1 cellular context compared by ENCODE assay signal in genomic region chr3:38453914-38454178, GRCh38.
TF ChIP-seq lines count a peak whose summit lies in the region.

No MANE protein-coding gene starts in this region.

TF ChIP-seq in GM12878, 131 proteins besides CTCF, POLR2A, EP300 and RAD21:
- TF ChIP-seq CHD1 (IDR thresholded peaks at IDR 0.05; ENCODE audit: low read depth, low read length) = no peak
- TF ChIP-seq LARP7 (IDR thresholded peaks at IDR 0.05) = no peak
- TF ChIP-seq NKRF (conservative IDR thresholded peaks at IDR 0.05) = no peak
- TF ChIP-seq TARDBP (IDR thresholded peaks at IDR 0.05; ENCODE audit: borderline replicate concordance) = no peak
- no peak for TF ChIP-seq ETV6 (conservative IDR thresholded peaks at IDR 0.05 in 1 of 2, IDR thresholded peaks at IDR 0.05 in 1 of 2; ENCODE audit: borderline replicate concordance in 1 of 2, low read depth in 1 of 2)
- TF ChIP-seq MTA3 (IDR thresholded peaks at IDR 0.05; ENCODE audit: borderline replicate concordance, low read length) = no peak
- TF ChIP-seq ATF7 (IDR thresholded peaks at IDR 0.05; ENCODE audit: low read depth) = no peak
- TF ChIP-seq CREB1 (IDR thresholded peaks at IDR 0.05; ENCODE audit: low read depth) = no peak
- no peak for TF ChIP-seq E4F1 (IDR thresholded peaks at IDR 0.05; ENCODE audit: borderline replicate concordance, partially characterized antibody)
- TF ChIP-seq ESRRA (IDR thresholded peaks at IDR 0.05; ENCODE audit: low read length) = no peak
- TF ChIP-seq RFX5 (IDR thresholded peaks at IDR 0.05; ENCODE audit: low read depth, low read length) = no peak
- TF ChIP-seq USF2 (IDR thresholded peaks at IDR 0.05; ENCODE audit: borderline replicate concordance, low read depth, low read length) = no peak
- TF ChIP-seq ZNF24 (IDR thresholded peaks at IDR 0.05) = no peak
- TF ChIP-seq ZNF622 (IDR thresholded peaks at IDR 0.05) = no peak
- TF ChIP-seq SPI1 (IDR thresholded peaks at IDR 0.05; ENCODE audit: borderline replicate concordance, insufficient read depth, low read depth, low read length) = no peak
- TF ChIP-seq CBX5 (IDR thresholded peaks at IDR 0.05; ENCODE audit: low read depth) = no peak
- no peak for TF ChIP-seq MAX (IDR thresholded peaks at IDR 0.05; ENCODE audit: low read depth, low read length)
- TF ChIP-seq PML (IDR thresholded peaks at IDR 0.05; ENCODE audit: low read length) = no peak
- TF ChIP-seq BRCA1 (IDR thresholded peaks at IDR 0.05; ENCODE audit: low read depth, low read length) = no peak
